ENCODE assay signal across 8 cellular contexts in the genomic region with DNA sequence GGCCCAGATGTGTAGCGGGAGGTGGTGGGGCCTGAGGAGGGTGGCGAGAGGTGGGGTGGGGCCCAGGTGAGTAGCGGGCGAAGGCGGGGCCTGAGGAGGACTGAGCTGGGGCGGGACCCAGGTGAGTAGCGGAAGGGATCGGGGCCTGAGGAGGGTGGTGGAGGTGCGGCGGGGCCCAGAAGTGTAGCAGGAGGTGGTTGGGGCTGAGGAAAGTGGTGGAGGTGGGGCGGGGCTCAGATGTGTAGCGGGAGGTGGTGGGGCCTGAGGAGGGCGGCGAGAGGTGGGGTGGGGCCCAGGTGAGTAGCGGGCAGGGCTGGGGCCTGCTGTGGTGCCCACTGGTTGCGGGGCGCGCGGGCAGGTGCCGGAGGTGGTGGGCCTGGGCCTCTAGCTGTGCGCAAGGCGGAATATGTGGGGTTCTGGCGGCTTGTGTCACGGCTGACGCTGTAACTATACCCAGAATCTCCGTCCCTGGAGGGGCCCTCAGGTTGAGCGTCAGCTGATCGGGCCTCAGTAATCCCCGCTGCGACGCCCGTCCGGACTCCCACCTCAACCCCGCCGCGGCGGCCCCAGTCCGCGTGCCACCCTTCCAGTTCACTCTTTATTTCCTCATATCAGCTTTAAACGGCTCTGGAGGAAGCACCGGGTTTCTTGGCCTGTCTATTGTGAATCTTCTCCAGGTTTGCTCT. TPM values are rescaled to one million over a fixed set of nuclear protein-coding genes. Genes with fewer than 3 reads are reported as not detected.
DNase-seq lines count a peak whose midpoint lies in the region; ATAC-seq, FAIRE-seq and TF ChIP-seq lines count a peak whose summit lies in the region.

No MANE protein-coding gene starts in this region.

- POLR2A ChIA-PET in H1 (lab: Charles Lee; ENCODE audit: partially characterized antibody), result interaction anchor here (0.6 to 2.7 kb wide), 15 partner anchors 8 to 273 kb away, joined by 3 to 31 read pairs (median 5); a partner anchor contains a TSS

- H3K9ac ChIP-seq in H1 (replicated peaks in 1 of 4; ENCODE audit: extremely low read depth in 1 of 4, low read depth in 3 of 4, low read length in 3 of 4) (peak overlapping the region in 3 of 4 experiments; percentile 64 to 73 (median 72); a peak in 6 of 7 replicates), mucosa of rectum (ENCODE audit: low read depth in 1 of 2, low read length in 2 of 2) (peak overlapping the region; percentile 81 to 82)

- H3K36me3 ChIP-seq in H1 (ENCODE audit: control insufficient read depth in 2 of 4, insufficient read depth in 4 of 4, low read length in 3 of 4) (peaks cover 7 to 28% (median 18%) of the 10 kb centered on the region in 4 experiments; a peak in 7 of 8 replicates), mucosa of rectum (ENCODE audit: control insufficient read depth in 2 of 2, insufficient read depth in 2 of 2, low read length in 2 of 2) (peaks cover 28% of the 10 kb centered on the region in 2 donors), aorta (ENCODE audit: control insufficient read depth in 1 of 2, insufficient read depth in 2 of 2, low read length in 1 of 2) (peaks cover 0 to 2% of the 10 kb centered on the region in 2 donors)

- H2AK5ac ChIP-seq in H1 (ENCODE audit: low read depth, low read length), result no peak overlapping the region

- peak overlapping the region; percentile 60 for H3K18ac ChIP-seq in H1 (ENCODE audit: extremely low read depth, low read length)

- no peak overlapping the region for H2BK120ac ChIP-seq in H1 (replicated peaks; ENCODE audit: low read depth, low read length)

- whole genome bisulfite sequencing in H1 (ENCODE audit: extremely low coverage in 1 of 2, insufficient coverage in 1 of 2, insufficient read length in 1 of 2, insufficient replicate concordance in 2 of 2, low coverage in 1 of 2, low lambda C conversion rate in 2 of 2, missing lambda C conversion rate in 1 of 2), 2 experiments, result 6% methylated on average over 21 of the region's 41 CpGs; no CpG with 5 or more reads in 1 of the 2 experiments
- 1% methylated on average over 38 to 41 of the region's 41 CpGs for WGBS in aorta, 2 donors

- H3K9me3 ChIP-seq in H1 (ENCODE audit: insufficient read depth in 2 of 2, low read depth in 1 of 2, low read length in 1 of 2) (no peaks in the 10 kb centered on the region), mucosa of rectum (ENCODE audit: control insufficient read depth in 2 of 2, low read length in 2 of 2) (no peaks in the 10 kb centered on the region), aorta (ENCODE audit: control insufficient read depth, low read length) (no peaks in the 10 kb centered on the region)

- TF ChIP-seq POLR2A in H1 (IDR thresholded peaks at IDR 0.05; ENCODE audit: control extremely low read depth in 1 of 2, low read depth in 2 of 2, low read length in 2 of 2), result peak; percentile 49 to 56

- H3K27ac ChIP-seq in H1 (ENCODE audit: low read depth, low read length), result no peak overlapping the region
- peak overlapping the region; percentile 93 to 98 for H3K27ac ChIP-seq in mucosa of rectum (ENCODE audit: low read depth in 2 of 2, low read length in 2 of 2)
- peak overlapping the region; percentile 20 to 90 for H3K27ac ChIP-seq in aorta (ENCODE audit: low read depth in 1 of 2, low read length in 2 of 2)

- DNase-seq in SIG-M5 treated with dmso at 0.1 percent for 504 hours (lab: John Stamatoyannopoulos, UW; ENCODE audit: unreplicated experiment) (peak; percentile 77), SIG-M5 (lab: John Stamatoyannopoulos, UW) (no peak), RKO (ENCODE audit: low spot score) (peak; percentile 29), H1 (ENCODE audit: low read depth in 1 of 2, low spot score in 2 of 2) (no peak), aorta (no peak), NCI-H524 treated with DMSO at 0.1 percent for 48 hours (lab: John Stamatoyannopoulos, UW) (no peak)

- H3K4ac ChIP-seq in H1 (replicated peaks; ENCODE audit: insufficient read length, low read depth, low read length), result no peak overlapping the region

- no peak overlapping the region for H4K5ac ChIP-seq in H1 (ENCODE audit: insufficient read length, low read depth, low read length)

- peaks cover 0 to 21% of the 10 kb centered on the region in 2 experiments; a peak in 2 of 4 replicates for H3K79me2 ChIP-seq in H1 (ENCODE audit: control insufficient read depth in 1 of 2, insufficient read depth in 2 of 2, low read length in 2 of 2)

- H3K4me2 ChIP-seq in H1 (ENCODE audit: insufficient read depth in 1 of 2, low read depth in 2 of 2, low read length in 2 of 2), result peak overlapping the region; percentile 83 to 84

- intact Hi-C loops in aorta (cut with DNase I), result loop anchor here (2.0 to 5.0 kb wide), 2 partner anchors 26 to 150 kb away; a partner anchor contains a TSS

- no peak for FAIRE-seq in H1 (lab: Jason Lieb, UNC)

- H2BK15ac ChIP-seq in H1 (ENCODE audit: low read length), result no peak overlapping the region

- no peak overlapping the region for H3K23ac ChIP-seq in H1 (ENCODE audit: insufficient read length)

- H3K14ac ChIP-seq in H1 (ENCODE audit: insufficient read length), result no peak overlapping the region

- no peak for TF ChIP-seq EP300 in H1 (IDR thresholded peaks at IDR 0.05; ENCODE audit: borderline replicate concordance in 1 of 2, low read depth in 2 of 2, low read length in 2 of 2)

- TF ChIP-seq RAD21 in H1 (IDR thresholded peaks at IDR 0.05 in 1 of 2, conservative IDR thresholded peaks at IDR 0.05 in 1 of 2; ENCODE audit: low read depth in 2 of 2, low read length in 2 of 2), result no peak

- no peaks in the 10 kb centered on the region for H3K79me1 ChIP-seq in H1 (ENCODE audit: low read depth, low read length)

- no peak overlapping the region for H2AFZ ChIP-seq in H1 (ENCODE audit: low read length)

- H2BK12ac ChIP-seq in H1 (ENCODE audit: low read depth, low read length), result no peak overlapping the region

- H4K91ac ChIP-seq in H1 (replicated peaks; ENCODE audit: insufficient read length, low read length), result no peak overlapping the region

- peak overlapping the region; percentile 73; the same call in 1 of the 2 replicates for H4K8ac ChIP-seq in H1 (ENCODE audit: extremely low read depth, insufficient read depth, low read length)

- no peak overlapping the region for H2BK20ac ChIP-seq in H1 (ENCODE audit: low read length)

- peak overlapping the region; percentile 66 for H2BK5ac ChIP-seq in H1 (ENCODE audit: low read depth, low read length)

- peaks cover 5% of the 10 kb centered on the region; the same call in 1 of the 2 replicates for H3K23me2 ChIP-seq in H1 (ENCODE audit: low read depth, low read length)

- CTCF ChIA-PET in H1 (lab: Charles Lee; ENCODE audit: partially characterized antibody), result interaction anchor here (0.8 to 1.3 kb wide), 5 partner anchors 17 to 274 kb away, joined by 3 to 4 read pairs (median 3); a partner anchor contains a TSS

- ATAC-seq in HG02852 (IDR thresholded peaks at IDR 0.05; ENCODE audit: unreplicated experiment), result peak; percentile 6
- peak; percentile 47 for ATAC-seq in aorta (ENCODE audit: low FRiP score)

- H4K20me1 ChIP-seq in H1 (replicated peaks in 1 of 2; ENCODE audit: control insufficient read depth in 1 of 2, insufficient read depth in 2 of 2, low read length in 2 of 2), result no peaks in the 10 kb centered on the region

- H3K4me3 ChIP-seq in H1 (ENCODE audit: extremely low read depth in 1 of 4, insufficient read depth in 2 of 4, low read depth in 3 of 4, low read length in 4 of 4), result peak overlapping the region; percentile 58 to 74 (median 69)
- peak overlapping the region; percentile 78 to 87 for H3K4me3 ChIP-seq in mucosa of rectum (ENCODE audit: low read length in 2 of 2)
- H3K4me3 ChIP-seq in aorta (ENCODE audit: low read length in 2 of 2), result peak overlapping the region; percentile 65 to 67

- peaks cover 0 to 7% (median 2%) of the 10 kb centered on the region in 4 experiments; a peak in 4 of 7 replicates for H3K4me1 ChIP-seq in H1 (replicated peaks in 1 of 4; ENCODE audit: control insufficient read depth in 3 of 4, insufficient read depth in 4 of 4, low read length in 3 of 4)
- H3K4me1 ChIP-seq in mucosa of rectum (ENCODE audit: control insufficient read depth in 2 of 2, insufficient read depth in 2 of 2, low read length in 2 of 2), result peaks cover 14 to 21% of the 10 kb centered on the region in 2 donors
- H3K4me1 ChIP-seq in aorta (ENCODE audit: control insufficient read depth in 1 of 2, insufficient read depth in 2 of 2, low read length in 2 of 2), result no peaks in the 10 kb centered on the region

- TF ChIP-seq CTCF in H1 (IDR thresholded peaks at IDR 0.05; ENCODE audit: control extremely low read depth in 1 of 3, insufficient read depth in 1 of 3, low read depth in 1 of 3, low read length in 3 of 3), result no peak

- H3K27me3 ChIP-seq in H1 (replicated peaks in 1 of 4; ENCODE audit: control insufficient read depth in 3 of 4, extremely low read depth in 1 of 4, insufficient read depth in 3 of 4, low read length in 3 of 4) (no peaks in the 10 kb centered on the region), mucosa of rectum (ENCODE audit: control insufficient read depth in 2 of 2, insufficient read depth in 2 of 2, low read length in 2 of 2) (no peaks in the 10 kb centered on the region), aorta (ENCODE audit: control insufficient read depth in 1 of 2, insufficient read depth in 2 of 2, low read length in 1 of 2) (no peaks in the 10 kb centered on the region)

- peak overlapping the region; percentile 19 for H3K56ac ChIP-seq in H1 (replicated peaks; ENCODE audit: insufficient read length, low read depth, low read length)

RNA-seq across cellular contexts. Expression of a gene that starts 0.9 kb away (rescaled TPM):
- total RNA-seq in H1 (2021; fragmentation: NEBNext Ultra II Directional; extraction: Animal tissue kit (Norgen Biotek cat#: 25700)), result 126 and 127 TPM in 2 replicates
- 86.6 and 155 TPM in 2 replicates for polyA plus RNA-seq in H1 (2011; rRNA removed)
- polyA plus RNA-seq in H1 (2011; cell fraction: cytosol; rRNA removed), result 176 TPM
- 33.1 TPM for polyA plus RNA-seq in H1 (2011; cell fraction: nucleus; rRNA removed)
- 105 to 184 TPM (median 117 TPM) in 4 replicates for polyA plus RNA-seq in H1 (2012, experiment 1 of 2)
- 246 TPM for polyA plus RNA-seq in H1 (2012, experiment 2 of 2)
- 180 TPM for polyA plus RNA-seq in H1 (2013, experiment 1 of 2)
- polyA plus RNA-seq in H1 (2013, experiment 2 of 2), result 197 TPM
- polyA minus RNA-seq in H1 (2011; rRNA and poly(A)+ RNA removed), result 21.8 and 39.5 TPM in 2 replicates
- polyA minus RNA-seq in H1 (2011; cell fraction: cytosol; rRNA and poly(A)+ RNA removed), result 36.9 TPM
- 22.6 TPM for polyA minus RNA-seq in H1 (2011; cell fraction: nucleus; rRNA and poly(A)+ RNA removed)
- 10 to 100 TPM; 54.4 to 60.5 TPM for total RNA-seq in aorta
- polyA plus RNA-seq in aorta, result 100 to 1,000 TPM; 115 to 158 TPM

RNA-seq across cellular contexts. Expression of a gene that starts 7.6 kb away (rescaled TPM):
- total RNA-seq in H1 (2021; fragmentation: NEBNext Ultra II Directional; extraction: Animal tissue kit (Norgen Biotek cat#: 25700)), result 29.4 and 30.1 TPM in 2 replicates
- 34.5 and 36.3 TPM in 2 replicates for polyA plus RNA-seq in H1 (2011; rRNA removed)
- polyA plus RNA-seq in H1 (2011; cell fraction: cytosol; rRNA removed), result 46.1 TPM
- 59.1 TPM for polyA plus RNA-seq in H1 (2011; cell fraction: nucleus; rRNA removed)
- polyA plus RNA-seq in H1 (2012, experiment 1 of 2), result 36.3 to 44.3 TPM (median 40.3 TPM) in 4 replicates
- polyA plus RNA-seq in H1 (2012, experiment 2 of 2), result 32.4 TPM
- 19.8 TPM for polyA plus RNA-seq in H1 (2013, experiment 1 of 2)
- 19.2 TPM for polyA plus RNA-seq in H1 (2013, experiment 2 of 2)
- polyA minus RNA-seq in H1 (2011; rRNA and poly(A)+ RNA removed), result 16.0 and 23.1 TPM in 2 replicates
- 14.9 TPM for polyA minus RNA-seq in H1 (2011; cell fraction: cytosol; rRNA and poly(A)+ RNA removed)
- 29.0 TPM for polyA minus RNA-seq in H1 (2011; cell fraction: nucleus; rRNA and poly(A)+ RNA removed)
- 10 to 100 TPM in 1 of 2 donors, 1 to 10 TPM in 1; 7.3 to 21.0 TPM for total RNA-seq in aorta
- 10 to 100 TPM; 30.2 to 35.5 TPM for polyA plus RNA-seq in aorta

RNA-seq across cellular contexts. Expression of a gene that starts 27.5 kb away (rescaled TPM):
- 47.6 and 50.8 TPM in 2 replicates for total RNA-seq in H1 (2021; fragmentation: NEBNext Ultra II Directional; extraction: Animal tissue kit (Norgen Biotek cat#: 25700))
- polyA plus RNA-seq in H1 (2011; rRNA removed) (135 and 151 TPM in 2 replicates), aorta (10 to 100 TPM; 18.7 to 24.8 TPM)
- 115 TPM for polyA plus RNA-seq in H1 (2011; cell fraction: cytosol; rRNA removed)
- polyA plus RNA-seq in H1 (2011; cell fraction: nucleus; rRNA removed), result 66.1 TPM
- polyA plus RNA-seq in H1 (2012, experiment 1 of 2), result 66.5 to 71.0 TPM (median 68.8 TPM) in 4 replicates
- polyA plus RNA-seq in H1 (2012, experiment 2 of 2), result 56.0 TPM
- polyA plus RNA-seq in H1 (2013, experiment 1 of 2), result 49.8 TPM
- polyA plus RNA-seq in H1 (2013, experiment 2 of 2), result 49.9 TPM
- 55.8 and 56.9 TPM in 2 replicates for polyA minus RNA-seq in H1 (2011; rRNA and poly(A)+ RNA removed)
- 18.5 TPM for polyA minus RNA-seq in H1 (2011; cell fraction: cytosol; rRNA and poly(A)+ RNA removed)
- polyA minus RNA-seq in H1 (2011; cell fraction: nucleus; rRNA and poly(A)+ RNA removed), result 17.9 TPM
- 1 to 10 TPM; 5.9 to 7.3 TPM for total RNA-seq in aorta

RNA-seq across cellular contexts. Expression of a gene that starts 29.8 kb away (rescaled TPM):
- total RNA-seq in H1 (2021; fragmentation: NEBNext Ultra II Directional; extraction: Animal tissue kit (Norgen Biotek cat#: 25700)), result 37.6 and 40.1 TPM in 2 replicates
- 18.0 and 19.2 TPM in 2 replicates for polyA plus RNA-seq in H1 (2011; rRNA removed)
- 21.5 TPM for polyA plus RNA-seq in H1 (2011; cell fraction: cytosol; rRNA removed)
- 22.9 TPM for polyA plus RNA-seq in H1 (2011; cell fraction: nucleus; rRNA removed)
- 18.2 to 21.5 TPM (median 20.2 TPM) in 4 replicates for polyA plus RNA-seq in H1 (2012, experiment 1 of 2)
- 1.3 TPM for polyA plus RNA-seq in H1 (2012, experiment 2 of 2)
- polyA plus RNA-seq in H1 (2013, experiment 1 of 2), result 15.0 TPM
- 15.4 TPM for polyA plus RNA-seq in H1 (2013, experiment 2 of 2)
- polyA minus RNA-seq in H1 (2011; rRNA and poly(A)+ RNA removed), result 119 and 146 TPM in 2 replicates
- 14.8 TPM for polyA minus RNA-seq in H1 (2011; cell fraction: cytosol; rRNA and poly(A)+ RNA removed)
- polyA minus RNA-seq in H1 (2011; cell fraction: nucleus; rRNA and poly(A)+ RNA removed), result 20.8 TPM
- 10 to 100 TPM in 1 of 2 donors, 1 to 10 TPM in 1; 8.3 to 11.2 TPM for total RNA-seq in aorta
- 1 to 10 TPM; 1.3 to 3.5 TPM for polyA plus RNA-seq in aorta

RNA-seq across cellular contexts. Expression of a gene that starts 46.1 kb away (rescaled TPM):
- total RNA-seq in H1 (2021; fragmentation: NEBNext Ultra II Directional; extraction: Animal tissue kit (Norgen Biotek cat#: 25700)), result not detected in 2 replicates
- not detected in 2 replicates for polyA plus RNA-seq in H1 (2011; rRNA removed)
- polyA plus RNA-seq in H1 (2011; cell fraction: cytosol; rRNA removed), result 0.17 TPM
- polyA plus RNA-seq in H1 (2011; cell fraction: nucleus; rRNA removed), result not detected
- polyA plus RNA-seq in H1 (2012, experiment 1 of 2), result 0.48 TPM in 1 of 4 replicates, not detected in the others
- not detected for polyA plus RNA-seq in H1 (2012, experiment 2 of 2)
- 0.55 TPM for polyA plus RNA-seq in H1 (2013, experiment 1 of 2)
- polyA plus RNA-seq in H1 (2013, experiment 2 of 2), result 0.31 TPM
- not detected in 2 replicates for polyA minus RNA-seq in H1 (2011; rRNA and poly(A)+ RNA removed)
- polyA minus RNA-seq in H1 (2011; cell fraction: cytosol; rRNA and poly(A)+ RNA removed), result 2.6 TPM
- 3.8 TPM for polyA minus RNA-seq in H1 (2011; cell fraction: nucleus; rRNA and poly(A)+ RNA removed)
- under 1 TPM in 1 of 2 donors, not detected in 1; 0.93 TPM for total RNA-seq in aorta
- polyA plus RNA-seq in aorta, result under 1 TPM; 0.26 to 0.63 TPM

Comparison
In these comparisons a context has a peak if more than half of its experiments do, and no peak if none do; other contexts are left out.
1. DNase-seq: peak in SIG-M5 treated with dmso at 0.1 percent for 504 hours (single experiment) and RKO (single experiment); none in SIG-M5 (single experiment), H1 (0 of 2), aorta (0 of 2) and NCI-H524 treated with DMSO at 0.1 percent for 48 hours (single experiment).
2. Peak in every context shown above with its lines, with median percentiles within 50 percentile points of each other: H3K4me3 ChIP-seq.